In the genomic region with DNA sequence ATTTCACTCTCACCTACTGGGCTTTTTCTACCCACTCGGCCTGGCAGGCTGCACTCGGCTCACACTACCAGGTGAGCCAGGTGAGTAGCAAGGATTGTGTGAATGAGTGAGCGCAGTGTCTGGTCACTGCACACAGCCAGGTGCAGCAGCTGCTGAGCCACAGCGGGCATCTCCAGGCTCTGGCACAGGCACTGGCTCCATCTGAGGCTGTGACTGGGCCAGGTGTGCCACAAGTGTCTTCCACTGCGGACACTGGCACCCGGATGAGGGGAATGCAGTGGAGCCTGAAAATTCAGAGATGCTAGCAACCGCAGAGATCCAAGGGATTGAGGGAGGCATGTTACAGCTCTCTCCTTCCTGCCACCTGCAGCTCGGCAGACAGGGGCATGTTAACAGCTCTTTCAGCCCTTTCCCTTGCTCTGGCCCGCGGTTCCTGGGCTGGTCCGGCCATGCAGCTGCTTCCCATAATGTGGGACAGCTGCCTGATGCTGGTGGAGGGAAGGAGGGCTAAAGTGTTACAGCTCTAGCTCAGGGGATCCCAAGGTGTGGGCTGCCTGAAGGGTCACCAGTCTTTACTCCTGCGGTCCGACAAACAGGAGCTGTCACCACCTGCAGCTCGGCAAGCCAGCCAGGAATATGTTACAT, we compare ENCODE assay signal across 1 cellular context.
TF ChIP-seq lines count a peak whose summit lies in the region.

No MANE protein-coding gene starts in this region.

TF ChIP-seq in H1, 55 proteins besides CTCF, POLR2A, EP300 and RAD21:
- TF ChIP-seq MAFK (IDR thresholded peaks at IDR 0.05; ENCODE audit: low read depth, low read length) (no peak), CBX8 (IDR thresholded peaks at IDR 0.05; ENCODE audit: borderline replicate concordance, low read depth, low read length) (no peak), JUN (IDR thresholded peaks at IDR 0.05; ENCODE audit: low read depth, low read length) (no peak), GABPA (IDR thresholded peaks at IDR 0.05; ENCODE audit: borderline replicate concordance, insufficient read depth, low read length) (no peak), CEBPB (IDR thresholded peaks at IDR 0.05; ENCODE audit: low read depth, low read length) (no peak), POLR2AphosphoS5 (IDR thresholded peaks at IDR 0.05; ENCODE audit: low read depth, low read length) (no peak), KDM5A (IDR thresholded peaks at IDR 0.05; ENCODE audit: low read length) (no peak), NANOG (IDR thresholded peaks at IDR 0.05; ENCODE audit: insufficient read depth, low read depth, low read length, poor library complexity, severe bottlenecking) (no peak), JUND (IDR thresholded peaks at IDR 0.05; ENCODE audit: low read length) (no peak), TBP (IDR thresholded peaks at IDR 0.05; ENCODE audit: low read depth, low read length) (no peak), POU5F1 (IDR thresholded peaks at IDR 0.05; ENCODE audit: low read depth, low read length) (no peak), RNF2 (IDR thresholded peaks at IDR 0.05; ENCODE audit: borderline replicate concordance, low read depth, low read length, missing control alignments, poor library complexity, severe bottlenecking) (no peak), ASH2L (IDR thresholded peaks at IDR 0.05; ENCODE audit: low read length) (no peak), KDM1A (IDR thresholded peaks at IDR 0.05; ENCODE audit: borderline replicate concordance, low read length) (no peak), BACH1 (IDR thresholded peaks at IDR 0.05; ENCODE audit: low read length) (no peak), ZNF274 (IDR thresholded peaks at IDR 0.05; ENCODE audit: borderline replicate concordance, extremely low read depth, low read length) (no peak), TCF12 (IDR thresholded peaks at IDR 0.05; ENCODE audit: low read depth, low read length) (no peak), EGR1 (IDR thresholded peaks at IDR 0.05; ENCODE audit: borderline replicate concordance, low read depth, low read length) (no peak), CTBP2 (IDR thresholded peaks at IDR 0.05; ENCODE audit: borderline replicate concordance, insufficient read depth, insufficient read length, low read length) (no peak)
- TF ChIP-seq, protein P1, sequence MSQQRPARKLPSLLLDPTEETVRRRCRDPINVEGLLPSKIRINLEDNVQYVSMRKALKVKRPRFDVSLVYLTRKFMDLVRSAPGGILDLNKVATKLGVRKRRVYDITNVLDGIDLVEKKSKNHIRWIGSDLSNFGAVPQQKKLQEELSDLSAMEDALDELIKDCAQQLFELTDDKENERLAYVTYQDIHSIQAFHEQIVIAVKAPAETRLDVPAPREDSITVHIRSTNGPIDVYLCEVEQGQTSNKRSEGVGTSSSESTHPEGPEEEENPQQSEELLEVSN (IDR thresholded peaks at IDR 0.05) = no peak
